ENCODE assay signal across 11 cellular contexts in genomic region chr1:84509029-84509428, GRCh38. TPM values are rescaled to one million over a fixed set of nuclear protein-coding genes. Genes with fewer than 3 reads are reported as not detected.
"Had no signal": no experiment of that assay in that cellular context is flagged by ENCODE, and none has a peak within 500 bp of the region (broad histone marks: within the 10 kb centered on the region; RNA-seq: fewer than 3 reads in every experiment).

No MANE protein-coding gene starts in this region.

- H3K36me3 Mint-ChIP-seq: IgD-negative memory B cell had no signal

- H3K27ac ChIP-seq: HL-60, KMS-11 had no signal

- DNase-seq: IMR-90, Karpas-422, Kasumi-1, KBM-7, KG1 had no signal

- H3K4me2 ChIP-seq: KMS-11 had no signal

- H3K9ac ChIP-seq: KMS-11 had no signal

- H3K27me3 Mint-ChIP-seq: IgD-negative memory B cell had no signal

- FAIRE-seq: HepG2, HTR-8/SVneo had no signal

- H3K9me3 Mint-ChIP-seq: IgD-negative memory B cell had no signal

- ATAC-seq: HepG2 had no signal

RNA-seq across cellular contexts. Expression of gene SPATA1, which starts 2.8 kb away (rescaled TPM):
- total RNA-seq: HT1080 had no signal
